8 cellular contexts compared by ENCODE assay signal in genomic region chr22:44024288-44024908, GRCh38. TPM values are rescaled to one million over a fixed set of nuclear protein-coding genes. Genes with fewer than 3 reads are reported as not detected.
DNase-seq lines count a peak whose midpoint lies in the region; ATAC-seq and TF ChIP-seq lines count a peak whose summit lies in the region.

Gene PARVB (plus strand): TSS chr22:44024302. CDS start chr22:44024340, 38 bp downstream.

- H3K4me1 Mint-ChIP-seq in activated naive CD8-positive, alpha-beta T cell treated with anti-CD3 and anti-CD28 coated beads, Interleukin-2, amount 10 ng/mL, durations not matched to agents 7 days and 5 days, result peaks cover 27% of the 10 kb centered on the region

- H3K36me3 Mint-ChIP-seq in activated naive CD8-positive, alpha-beta T cell treated with anti-CD3 and anti-CD28 coated beads, Interleukin-2, amount 10 ng/mL, durations not matched to agents 7 days and 5 days, result no peaks in the 10 kb centered on the region

- POLR2A ChIA-PET in activated naive CD8-positive, alpha-beta T cell treated with anti-CD3 and anti-CD28 coated beads, Interleukin-2, amount 10 ng/mL, durations not matched to agents 7 days and 5 days (lab: Charles Lee), result interaction anchor here (1.0 to 2.8 kb wide), 3 partner anchors 9 to 158 kb away, joined by 3 to 14 read pairs (median 3); partner anchors contain the start of genes PARVG and SAMM50

- H3K9me3 Mint-ChIP-seq in activated naive CD8-positive, alpha-beta T cell treated with anti-CD3 and anti-CD28 coated beads, Interleukin-2, amount 10 ng/mL, durations not matched to agents 7 days and 5 days, result no peaks in the 10 kb centered on the region

- H3K36me3 ChIP-seq in GM06990 (ENCODE audit: control insufficient read depth, insufficient read depth, low read length), result peaks cover 1% of the 10 kb centered on the region; the same call in 1 of the 2 replicates
- no peaks in the 10 kb centered on the region for H3K36me3 ChIP-seq in left ventricle myocardium inferior

- intact Hi-C loops in left ventricle myocardium inferior (cut with micrococcal nuclease), result no loop called here

- H3K4me3 Mint-ChIP-seq in activated naive CD8-positive, alpha-beta T cell treated with anti-CD3 and anti-CD28 coated beads, Interleukin-2, amount 10 ng/mL, durations not matched to agents 7 days and 5 days, result peak within 1 kb of the TSS; percentile 89

- H3K9me3 ChIP-seq in left ventricle myocardium inferior (replicated peaks), result no peaks in the 10 kb centered on the region

- peaks cover 83% of the 10 kb centered on the region for H3K4me1 ChIP-seq in left ventricle myocardium inferior

- H3K27me3 ChIP-seq in GM06990 (replicated peaks; ENCODE audit: control insufficient read depth, insufficient read depth, low read length), result no peaks in the 10 kb centered on the region
- H3K27me3 ChIP-seq in left ventricle myocardium inferior (ENCODE audit: low read depth), result no peaks in the 10 kb centered on the region

- peak; percentile 22 for ATAC-seq in activated naive CD8-positive, alpha-beta T cell treated with anti-CD3 and anti-CD28 coated beads, Interleukin-2, amount 10 ng/mL, durations not matched to agents 7 days and 5 days (ENCODE audit: low read depth)
- ATAC-seq in GM18517 (IDR thresholded peaks at IDR 0.05; ENCODE audit: unreplicated experiment), result no peak

- H3K27me3 Mint-ChIP-seq in activated naive CD8-positive, alpha-beta T cell treated with anti-CD3 and anti-CD28 coated beads, Interleukin-2, amount 10 ng/mL, durations not matched to agents 7 days and 5 days, result no peaks in the 10 kb centered on the region

- DNase-seq in GM06990 (ENCODE audit: extremely low read depth, insufficient read length), result peak; percentile 66
- DNase-seq in Kasumi-1 (lab: John Stamatoyannopoulos, UW), result peak; percentile 5 to 15
- DNase-seq in activated naive CD8-positive, alpha-beta T cell treated with anti-CD3 and anti-CD28 coated beads, Interleukin-2, amount 10 ng/mL, durations not matched to agents 7 days and 5 days, result peak; percentile 65
- DNase-seq in left ventricle myocardium inferior, result peak; percentile 55
- DNase-seq in pulmonary artery endothelial cell (ENCODE audit: low read depth, low spot score), result no peak
- DNase-seq in NCI-H187 (lab: John Stamatoyannopoulos, UW), result no peak
- DNase-seq in NCI-H1694 treated with DMSO at 0.1 percent for 48 hours (lab: John Stamatoyannopoulos, UW), result no peak

- peak within 1 kb of the TSS; percentile 98 for H3K27ac ChIP-seq in left ventricle myocardium inferior (replicated peaks)

- H3K27ac Mint-ChIP-seq in activated naive CD8-positive, alpha-beta T cell treated with anti-CD3 and anti-CD28 coated beads, Interleukin-2, amount 10 ng/mL, durations not matched to agents 7 days and 5 days, result peak within 1 kb of the TSS; percentile 81

- H3K4me3 ChIP-seq in GM06990 (replicated peaks; ENCODE audit: low read depth, low read length) (peak within 1 kb of the TSS; percentile 79), left ventricle myocardium inferior (peak within 1 kb of the TSS; percentile 80)

- TF ChIP-seq CTCF in GM06990 (IDR thresholded peaks at IDR 0.05; ENCODE audit: insufficient read depth, low read length, poor library complexity, severe bottlenecking), result peak; percentile 3
- no peak for TF ChIP-seq CTCF in left ventricle myocardium inferior (IDR thresholded peaks at IDR 0.05; ENCODE audit: borderline replicate concordance)

RNA-seq across cellular contexts. Expression of gene PARVB, which starts in this region (rescaled TPM):
- total RNA-seq in activated naive CD8-positive, alpha-beta T cell treated with anti-CD3 and anti-CD28 coated beads, Interleukin-2, amount 10 ng/mL, durations not matched to agents 7 days and 5 days, result 10 to 100 TPM; 39.6 to 40.7 TPM
- total RNA-seq in left ventricle myocardium inferior (155 TPM), pulmonary artery endothelial cell (128 and 140 TPM in 2 replicates)

Comparison
In these comparisons a context has a peak if more than half of its experiments do, and no peak if none do; other contexts are left out.
1. DNase-seq: peak in GM06990 (single experiment), Kasumi-1 (2 of 2), activated naive CD8-positive, alpha-beta T cell treated with anti-CD3 and anti-CD28 coated beads, Interleukin-2, amount 10 ng/mL, durations not matched to agents 7 days and 5 days (single experiment) and left ventricle myocardium inferior (single experiment); none in pulmonary artery endothelial cell (single experiment), NCI-H187 (0 of 2) and NCI-H1694 treated with DMSO at 0.1 percent for 48 hours (single experiment).